1 cellular context compared by ENCODE assay signal in the genomic region with DNA sequence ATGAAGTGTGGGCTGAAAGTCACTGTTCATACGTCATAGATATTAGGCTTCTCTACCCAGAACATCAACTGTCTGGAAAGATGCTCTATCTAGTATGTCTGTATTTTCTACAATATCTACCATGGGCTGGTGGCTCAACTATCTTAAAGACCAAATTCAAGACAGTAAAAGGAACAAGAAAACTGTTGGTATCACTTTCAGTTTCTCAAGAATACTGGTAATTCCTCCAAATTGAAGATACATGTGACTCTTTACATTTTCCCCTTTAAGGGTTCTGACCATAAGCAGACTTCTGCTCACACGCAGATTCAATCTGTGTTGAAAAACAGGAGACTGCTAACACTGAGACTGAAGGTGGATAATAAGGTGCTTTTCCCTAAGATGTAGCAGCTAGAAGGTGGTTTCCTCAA.
TF ChIP-seq lines count a peak whose summit lies in the region.

No MANE protein-coding gene starts in this region.

TF ChIP-seq in GM23338, 12 proteins besides CTCF, POLR2A, EP300 and RAD21 (continued from another document):
- TF ChIP-seq, protein P1, sequence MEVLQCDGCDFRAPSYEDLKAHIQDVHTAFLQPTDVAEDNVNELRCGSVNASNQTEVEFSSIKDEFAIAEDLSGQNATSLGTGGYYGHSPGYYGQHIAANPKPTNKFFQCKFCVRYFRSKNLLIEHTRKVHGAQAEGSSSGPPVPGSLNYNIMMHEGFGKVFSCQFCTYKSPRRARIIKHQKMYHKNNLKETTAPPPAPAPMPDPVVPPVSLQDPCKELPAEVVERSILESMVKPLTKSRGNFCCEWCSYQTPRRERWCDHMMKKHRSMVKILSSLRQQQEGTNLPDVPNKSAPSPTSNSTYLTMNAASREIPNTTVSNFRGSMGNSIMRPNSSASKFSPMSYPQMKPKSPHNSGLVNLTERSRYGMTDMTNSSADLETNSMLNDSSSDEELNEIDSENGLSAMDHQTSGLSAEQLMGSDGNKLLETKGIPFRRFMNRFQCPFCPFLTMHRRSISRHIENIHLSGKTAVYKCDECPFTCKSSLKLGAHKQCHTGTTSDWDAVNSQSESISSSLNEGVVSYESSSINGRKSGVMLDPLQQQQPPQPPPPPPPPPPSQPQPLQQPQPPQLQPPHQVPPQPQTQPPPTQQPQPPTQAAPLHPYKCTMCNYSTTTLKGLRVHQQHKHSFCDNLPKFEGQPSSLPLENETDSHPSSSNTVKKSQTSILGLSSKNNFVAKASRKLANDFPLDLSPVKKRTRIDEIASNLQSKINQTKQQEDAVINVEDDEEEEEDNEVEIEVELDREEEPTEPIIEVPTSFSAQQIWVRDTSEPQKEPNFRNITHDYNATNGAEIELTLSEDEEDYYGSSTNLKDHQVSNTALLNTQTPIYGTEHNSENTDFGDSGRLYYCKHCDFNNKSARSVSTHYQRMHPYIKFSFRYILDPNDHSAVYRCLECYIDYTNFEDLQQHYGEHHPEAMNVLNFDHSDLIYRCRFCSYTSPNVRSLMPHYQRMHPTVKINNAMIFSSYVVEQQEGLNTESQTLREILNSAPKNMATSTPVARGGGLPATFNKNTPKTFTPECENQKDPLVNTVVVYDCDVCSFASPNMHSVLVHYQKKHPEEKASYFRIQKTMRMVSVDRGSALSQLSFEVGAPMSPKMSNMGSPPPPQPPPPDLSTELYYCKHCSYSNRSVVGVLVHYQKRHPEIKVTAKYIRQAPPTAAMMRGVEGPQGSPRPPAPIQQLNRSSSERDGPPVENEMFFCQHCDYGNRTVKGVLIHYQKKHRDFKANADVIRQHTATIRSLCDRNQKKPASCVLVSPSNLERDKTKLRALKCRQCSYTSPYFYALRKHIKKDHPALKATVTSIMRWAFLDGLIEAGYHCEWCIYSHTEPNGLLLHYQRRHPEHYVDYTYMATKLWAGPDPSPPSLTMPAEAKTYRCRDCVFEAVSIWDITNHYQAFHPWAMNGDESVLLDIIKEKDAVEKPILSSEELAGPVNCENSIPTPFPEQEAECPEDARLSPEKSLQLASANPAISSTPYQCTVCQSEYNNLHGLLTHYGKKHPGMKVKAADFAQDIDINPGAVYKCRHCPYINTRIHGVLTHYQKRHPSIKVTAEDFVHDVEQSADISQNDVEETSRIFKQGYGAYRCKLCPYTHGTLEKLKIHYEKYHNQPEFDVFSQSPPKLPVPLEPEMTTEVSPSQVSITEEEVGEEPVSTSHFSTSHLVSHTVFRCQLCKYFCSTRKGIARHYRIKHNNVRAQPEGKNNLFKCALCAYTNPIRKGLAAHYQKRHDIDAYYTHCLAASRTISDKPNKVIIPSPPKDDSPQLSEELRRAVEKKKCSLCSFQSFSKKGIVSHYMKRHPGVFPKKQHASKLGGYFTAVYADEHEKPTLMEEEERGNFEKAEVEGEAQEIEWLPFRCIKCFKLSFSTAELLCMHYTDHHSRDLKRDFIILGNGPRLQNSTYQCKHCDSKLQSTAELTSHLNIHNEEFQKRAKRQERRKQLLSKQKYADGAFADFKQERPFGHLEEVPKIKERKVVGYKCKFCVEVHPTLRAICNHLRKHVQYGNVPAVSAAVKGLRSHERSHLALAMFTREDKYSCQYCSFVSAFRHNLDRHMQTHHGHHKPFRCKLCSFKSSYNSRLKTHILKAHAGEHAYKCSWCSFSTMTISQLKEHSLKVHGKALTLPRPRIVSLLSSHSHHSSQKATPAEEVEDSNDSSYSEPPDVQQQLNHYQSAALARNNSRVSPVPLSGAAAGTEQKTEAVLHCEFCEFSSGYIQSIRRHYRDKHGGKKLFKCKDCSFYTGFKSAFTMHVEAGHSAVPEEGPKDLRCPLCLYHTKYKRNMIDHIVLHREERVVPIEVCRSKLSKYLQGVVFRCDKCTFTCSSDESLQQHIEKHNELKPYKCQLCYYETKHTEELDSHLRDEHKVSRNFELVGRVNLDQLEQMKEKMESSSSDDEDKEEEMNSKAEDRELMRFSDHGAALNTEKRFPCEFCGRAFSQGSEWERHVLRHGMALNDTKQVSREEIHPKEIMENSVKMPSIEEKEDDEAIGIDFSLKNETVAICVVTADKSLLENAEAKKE (CRISPR knock-in tag; IDR thresholded peaks at IDR 0.05) = no peak
- TF ChIP-seq ZNF114 (CRISPR knock-in tag; IDR thresholded peaks at IDR 0.05) (no peak), JUNB (IDR thresholded peaks at IDR 0.05; ENCODE audit: unreplicated experiment) (no peak), CREB1 (CRISPR knock-in tag; IDR thresholded peaks at IDR 0.05; ENCODE audit: low read depth) (no peak), NANOG (IDR thresholded peaks at IDR 0.05; ENCODE audit: borderline replicate concordance) (no peak), EZH2 (IDR thresholded peaks at IDR 0.05; ENCODE audit: low read depth, unreplicated experiment) (no peak), STAT1 (IDR thresholded peaks at IDR 0.05; ENCODE audit: unreplicated experiment) (no peak), ZNF331 (CRISPR knock-in tag; IDR thresholded peaks at IDR 0.05; ENCODE audit: low read depth) (no peak), EZH2phosphoT487 (IDR thresholded peaks at IDR 0.05; ENCODE audit: unreplicated experiment) (no peak)
- TF ChIP-seq, protein P2, sequence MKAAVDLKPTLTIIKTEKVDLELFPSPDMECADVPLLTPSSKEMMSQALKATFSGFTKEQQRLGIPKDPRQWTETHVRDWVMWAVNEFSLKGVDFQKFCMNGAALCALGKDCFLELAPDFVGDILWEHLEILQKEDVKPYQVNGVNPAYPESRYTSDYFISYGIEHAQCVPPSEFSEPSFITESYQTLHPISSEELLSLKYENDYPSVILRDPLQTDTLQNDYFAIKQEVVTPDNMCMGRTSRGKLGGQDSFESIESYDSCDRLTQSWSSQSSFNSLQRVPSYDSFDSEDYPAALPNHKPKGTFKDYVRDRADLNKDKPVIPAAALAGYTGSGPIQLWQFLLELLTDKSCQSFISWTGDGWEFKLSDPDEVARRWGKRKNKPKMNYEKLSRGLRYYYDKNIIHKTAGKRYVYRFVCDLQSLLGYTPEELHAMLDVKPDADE (IDR thresholded peaks at IDR 0.05) = no peak
- TF ChIP-seq, protein P3, sequence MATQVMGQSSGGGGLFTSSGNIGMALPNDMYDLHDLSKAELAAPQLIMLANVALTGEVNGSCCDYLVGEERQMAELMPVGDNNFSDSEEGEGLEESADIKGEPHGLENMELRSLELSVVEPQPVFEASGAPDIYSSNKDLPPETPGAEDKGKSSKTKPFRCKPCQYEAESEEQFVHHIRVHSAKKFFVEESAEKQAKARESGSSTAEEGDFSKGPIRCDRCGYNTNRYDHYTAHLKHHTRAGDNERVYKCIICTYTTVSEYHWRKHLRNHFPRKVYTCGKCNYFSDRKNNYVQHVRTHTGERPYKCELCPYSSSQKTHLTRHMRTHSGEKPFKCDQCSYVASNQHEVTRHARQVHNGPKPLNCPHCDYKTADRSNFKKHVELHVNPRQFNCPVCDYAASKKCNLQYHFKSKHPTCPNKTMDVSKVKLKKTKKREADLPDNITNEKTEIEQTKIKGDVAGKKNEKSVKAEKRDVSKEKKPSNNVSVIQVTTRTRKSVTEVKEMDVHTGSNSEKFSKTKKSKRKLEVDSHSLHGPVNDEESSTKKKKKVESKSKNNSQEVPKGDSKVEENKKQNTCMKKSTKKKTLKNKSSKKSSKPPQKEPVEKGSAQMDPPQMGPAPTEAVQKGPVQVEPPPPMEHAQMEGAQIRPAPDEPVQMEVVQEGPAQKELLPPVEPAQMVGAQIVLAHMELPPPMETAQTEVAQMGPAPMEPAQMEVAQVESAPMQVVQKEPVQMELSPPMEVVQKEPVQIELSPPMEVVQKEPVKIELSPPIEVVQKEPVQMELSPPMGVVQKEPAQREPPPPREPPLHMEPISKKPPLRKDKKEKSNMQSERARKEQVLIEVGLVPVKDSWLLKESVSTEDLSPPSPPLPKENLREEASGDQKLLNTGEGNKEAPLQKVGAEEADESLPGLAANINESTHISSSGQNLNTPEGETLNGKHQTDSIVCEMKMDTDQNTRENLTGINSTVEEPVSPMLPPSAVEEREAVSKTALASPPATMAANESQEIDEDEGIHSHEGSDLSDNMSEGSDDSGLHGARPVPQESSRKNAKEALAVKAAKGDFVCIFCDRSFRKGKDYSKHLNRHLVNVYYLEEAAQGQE (IDR thresholded peaks at IDR 0.05; ENCODE audit: unreplicated experiment) = no peak
TF ChIP-seq in GM23338: peak in this region for 0.
